In the genomic region with DNA sequence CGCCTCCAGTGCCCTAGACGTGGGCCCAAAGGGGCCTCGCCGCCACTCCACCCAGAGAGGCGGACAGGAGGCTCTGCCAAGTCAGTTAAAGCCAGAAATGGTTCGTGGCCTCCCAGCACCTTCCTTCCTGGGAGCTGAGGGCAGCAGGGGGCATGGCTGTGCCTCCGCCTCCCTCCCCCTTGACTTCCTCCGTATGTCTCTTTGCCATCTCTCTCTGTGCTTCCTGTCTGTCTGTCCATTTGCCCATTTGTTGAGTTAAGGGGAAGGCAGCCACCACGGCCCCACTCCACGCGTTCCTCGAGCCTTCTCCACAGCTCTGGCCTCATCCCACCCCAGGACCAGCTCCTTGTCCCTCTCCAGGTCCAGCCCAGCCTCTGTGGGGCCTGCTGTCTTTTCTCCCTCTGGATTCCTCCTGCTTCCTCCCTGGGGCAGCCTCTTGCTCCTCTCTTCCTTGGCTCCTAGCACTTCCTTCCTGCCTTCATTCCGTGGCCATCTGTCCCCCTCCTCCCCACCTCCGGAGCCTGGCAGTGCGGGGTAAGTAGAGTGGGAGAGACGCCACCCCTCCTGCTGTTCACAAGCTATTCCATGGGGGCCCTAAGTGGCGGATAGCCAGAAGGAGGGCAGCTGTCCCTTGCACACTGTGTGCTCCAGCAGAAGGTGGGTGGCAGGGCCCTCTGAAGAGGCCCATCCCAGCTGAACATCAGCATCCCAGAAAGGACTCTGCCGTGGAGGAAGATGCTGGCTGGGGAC, we compare ENCODE assay signal across 18 cellular contexts. TPM values are rescaled to one million over a fixed set of nuclear protein-coding genes. Genes with fewer than 3 reads are reported as not detected.
DNase-seq lines count a peak whose midpoint lies in the region; ATAC-seq and TF ChIP-seq lines count a peak whose summit lies in the region.
"Had no signal": no experiment of that assay in that cellular context is flagged by ENCODE, and none has a peak within 500 bp of the region (broad histone marks: within the 10 kb centered on the region; RNA-seq: fewer than 3 reads in every experiment).

No MANE protein-coding gene starts in this region.

- H3K9me3 ChIP-seq in WERI-Rb-1 (ENCODE audit: severe bottlenecking): no peaks in the 10 kb centered on the region
- H3K9me3 ChIP-seq: SJSA1 had no signal

- peak; percentile 53 for ATAC-seq in activated naive CD8-positive, alpha-beta T cell treated with anti-CD3 and anti-CD28 coated beads, Interleukin-2, amount 10 ng/mL, durations not matched to agents 7 days and 5 days (ENCODE audit: low read depth)
- no peak for ATAC-seq in activated naive CD8-positive, alpha-beta T cell treated with anti-CD3 and anti-CD28 coated beads, Interleukin-2, amount 50 U/mL, for 24 hours
- ATAC-seq in stimulated activated memory B cell treated with anti-CD40 and anti-IgM and Interleukin-4, amounts not matched to agents 10 μg/mL and 1 μg/mL and 100 μg/mL, for 72 hours: no peak
- ATAC-seq: GM23338, PC-3 had no signal

- TF ChIP-seq POLR2A in lower leg skin (IDR thresholded peaks at IDR 0.05): no peak

- H3K27ac ChIP-seq in WERI-Rb-1: peak overlapping the region; percentile 79
- H3K27ac ChIP-seq: SJSA1 had no signal

- no peaks in the 10 kb centered on the region for H3K9me3 Mint-ChIP-seq in activated naive CD8-positive, alpha-beta T cell treated with anti-CD3 and anti-CD28 coated beads, Interleukin-2, amount 10 ng/mL, durations not matched to agents 7 days and 5 days
- no peaks in the 10 kb centered on the region for H3K9me3 Mint-ChIP-seq in activated naive CD8-positive, alpha-beta T cell treated with anti-CD3 and anti-CD28 coated beads, Interleukin-2, amount 50 U/mL, for 24 hours
- no peaks in the 10 kb centered on the region for H3K9me3 Mint-ChIP-seq in stimulated activated memory B cell treated with anti-CD40 and anti-IgM and Interleukin-4, amounts not matched to agents 10 μg/mL and 1 μg/mL and 100 μg/mL, for 72 hours
- H3K9me3 Mint-ChIP-seq: GM23338 had no signal

- H3K4me1 Mint-ChIP-seq in activated naive CD8-positive, alpha-beta T cell treated with anti-CD3 and anti-CD28 coated beads, Interleukin-2, amount 10 ng/mL, durations not matched to agents 7 days and 5 days: peaks cover 4% of the 10 kb centered on the region
- H3K4me1 Mint-ChIP-seq in activated naive CD8-positive, alpha-beta T cell treated with anti-CD3 and anti-CD28 coated beads, Interleukin-2, amount 50 U/mL, for 24 hours: peaks cover 5% of the 10 kb centered on the region
- peaks cover 21% of the 10 kb centered on the region for H3K4me1 Mint-ChIP-seq in stimulated activated memory B cell treated with anti-CD40 and anti-IgM and Interleukin-4, amounts not matched to agents 10 μg/mL and 1 μg/mL and 100 μg/mL, for 72 hours

- DNase-seq in activated naive CD8-positive, alpha-beta T cell treated with anti-CD3 and anti-CD28 coated beads, Interleukin-2, amount 10 ng/mL, durations not matched to agents 7 days and 5 days: no peak
- no peak for DNase-seq in activated naive CD8-positive, alpha-beta T cell treated with anti-CD3 and anti-CD28 coated beads, Interleukin-2, amount 50 U/mL, for 24 hours
- peak; percentile 55 for DNase-seq in NCI-H1694 (lab: John Stamatoyannopoulos, UW)
- DNase-seq in WERI-Rb-1: peak; percentile 77
- DNase-seq in lower leg skin (ENCODE audit: low spot score in 2 of 2): no peak
- no peak for DNase-seq in HPDE6-E6E7 (ENCODE audit: extremely low spot score)
- no peak for DNase-seq in foreskin fibroblast
- DNase-seq: Calu3, KG1, MM.1S, NCI-H1105 treated with DMSO at 0.1 percent for 48 hours, NCI-H1930, NCI-H526 treated with DMSO at 0.1 percent for 48 hours, PC-3 had no signal

- H3K4me3 Mint-ChIP-seq in activated naive CD8-positive, alpha-beta T cell treated with anti-CD3 and anti-CD28 coated beads, Interleukin-2, amount 10 ng/mL, durations not matched to agents 7 days and 5 days: no peak overlapping the region
- no peak overlapping the region for H3K4me3 Mint-ChIP-seq in activated naive CD8-positive, alpha-beta T cell treated with anti-CD3 and anti-CD28 coated beads, Interleukin-2, amount 50 U/mL, for 24 hours
- H3K4me3 Mint-ChIP-seq in stimulated activated memory B cell treated with anti-CD40 and anti-IgM and Interleukin-4, amounts not matched to agents 10 μg/mL and 1 μg/mL and 100 μg/mL, for 72 hours: no peak overlapping the region
- H3K4me3 Mint-ChIP-seq: GM23338 had no signal

- POLR2A ChIA-PET in activated naive CD8-positive, alpha-beta T cell treated with anti-CD3 and anti-CD28 coated beads, Interleukin-2, amount 10 ng/mL, durations not matched to agents 7 days and 5 days (lab: Charles Lee): no interaction called here

- no peak overlapping the region for H3K4me3 ChIP-seq in WERI-Rb-1 (ENCODE audit: low read depth, low read length)
- H3K4me3 ChIP-seq in lower leg skin (ENCODE audit: low read depth, poor library complexity, severe bottlenecking): no peak overlapping the region
- no peak overlapping the region for H3K4me3 ChIP-seq in foreskin fibroblast (ENCODE audit: low read depth in 1 of 2, low read length in 2 of 2)
- H3K4me3 ChIP-seq: GM23338, SJSA1 had no signal

- TF ChIP-seq CTCF in WERI-Rb-1 (IDR thresholded peaks at IDR 0.05; ENCODE audit: low read depth, low read length) (no peak), lower leg skin (IDR thresholded peaks at IDR 0.05) (no peak), foreskin fibroblast (IDR thresholded peaks at IDR 0.05; ENCODE audit: low read depth, low read length) (no peak)

- H3K27me3 Mint-ChIP-seq in activated naive CD8-positive, alpha-beta T cell treated with anti-CD3 and anti-CD28 coated beads, Interleukin-2, amount 10 ng/mL, durations not matched to agents 7 days and 5 days: no peaks in the 10 kb centered on the region
- no peaks in the 10 kb centered on the region for H3K27me3 Mint-ChIP-seq in activated naive CD8-positive, alpha-beta T cell treated with anti-CD3 and anti-CD28 coated beads, Interleukin-2, amount 50 U/mL, for 24 hours
- H3K27me3 Mint-ChIP-seq in stimulated activated memory B cell treated with anti-CD40 and anti-IgM and Interleukin-4, amounts not matched to agents 10 μg/mL and 1 μg/mL and 100 μg/mL, for 72 hours: peaks cover 18% of the 10 kb centered on the region

- WGBS in lower leg skin, 2 donors: 80 to 83% methylated on average over 14 to 18 of the region's 18 CpGs

- H3K27ac Mint-ChIP-seq in activated naive CD8-positive, alpha-beta T cell treated with anti-CD3 and anti-CD28 coated beads, Interleukin-2, amount 10 ng/mL, durations not matched to agents 7 days and 5 days: peak overlapping the region; percentile 75
- H3K27ac Mint-ChIP-seq in activated naive CD8-positive, alpha-beta T cell treated with anti-CD3 and anti-CD28 coated beads, Interleukin-2, amount 50 U/mL, for 24 hours: no peak overlapping the region
- peak overlapping the region; percentile 12 for H3K27ac Mint-ChIP-seq in stimulated activated memory B cell treated with anti-CD40 and anti-IgM and Interleukin-4, amounts not matched to agents 10 μg/mL and 1 μg/mL and 100 μg/mL, for 72 hours
- H3K27ac Mint-ChIP-seq: GM23338 had no signal

- H3K27me3 ChIP-seq in WERI-Rb-1 (ENCODE audit: insufficient read depth, low read depth, severe bottlenecking): peaks cover 37% of the 10 kb centered on the region
- H3K27me3 ChIP-seq: SJSA1 had no signal

- intact Hi-C loops in lower leg skin (cut with DNase I; ENCODE audit: low total_unique reads): no loop called here

- no peaks in the 10 kb centered on the region for H3K36me3 Mint-ChIP-seq in activated naive CD8-positive, alpha-beta T cell treated with anti-CD3 and anti-CD28 coated beads, Interleukin-2, amount 10 ng/mL, durations not matched to agents 7 days and 5 days
- H3K36me3 Mint-ChIP-seq in activated naive CD8-positive, alpha-beta T cell treated with anti-CD3 and anti-CD28 coated beads, Interleukin-2, amount 50 U/mL, for 24 hours (ENCODE audit: low read depth): no peaks in the 10 kb centered on the region
- no peaks in the 10 kb centered on the region for H3K36me3 Mint-ChIP-seq in stimulated activated memory B cell treated with anti-CD40 and anti-IgM and Interleukin-4, amounts not matched to agents 10 μg/mL and 1 μg/mL and 100 μg/mL, for 72 hours

- peaks cover 3% of the 10 kb centered on the region; the same call in 1 of the 2 replicates for H3K36me3 ChIP-seq in WERI-Rb-1
- H3K36me3 ChIP-seq: SJSA1 had no signal

RNA-seq across cellular contexts. Expression of gene CCNQ, which starts 27.6 kb away (rescaled TPM):
- 10 to 100 TPM; 19.0 to 19.7 TPM for total RNA-seq in activated naive CD8-positive, alpha-beta T cell treated with anti-CD3 and anti-CD28 coated beads, Interleukin-2, amount 10 ng/mL, durations not matched to agents 7 days and 5 days
- total RNA-seq in lower leg skin: 10 to 100 TPM; 20.7 to 35.7 (median 28.5) TPM

RNA-seq across cellular contexts. Expression of gene ATP2B3, which starts 53.9 kb away (rescaled TPM):
- total RNA-seq in activated naive CD8-positive, alpha-beta T cell treated with anti-CD3 and anti-CD28 coated beads, Interleukin-2, amount 10 ng/mL, durations not matched to agents 7 days and 5 days: not detected
- total RNA-seq in lower leg skin: under 1 TPM in 1 of 4 donors, not detected in 3; 0.07 TPM
- total RNA-seq: Calu3, Daoy, PC-3, SJSA1 had no signal

Comparison
In these comparisons a context has a peak if more than half of its experiments do, and no peak if none do; other contexts are left out.
1. DNase-seq: peak in NCI-H1694 (single experiment) and WERI-Rb-1 (single experiment); none in activated naive CD8-positive, alpha-beta T cell treated with anti-CD3 and anti-CD28 coated beads, Interleukin-2, amount 10 ng/mL, durations not matched to agents 7 days and 5 days (single experiment), activated naive CD8-positive, alpha-beta T cell treated with anti-CD3 and anti-CD28 coated beads, Interleukin-2, amount 50 U/mL, for 24 hours (single experiment), lower leg skin (0 of 2), HPDE6-E6E7 (single experiment) and foreskin fibroblast (0 of 2).